In the genomic region with DNA sequence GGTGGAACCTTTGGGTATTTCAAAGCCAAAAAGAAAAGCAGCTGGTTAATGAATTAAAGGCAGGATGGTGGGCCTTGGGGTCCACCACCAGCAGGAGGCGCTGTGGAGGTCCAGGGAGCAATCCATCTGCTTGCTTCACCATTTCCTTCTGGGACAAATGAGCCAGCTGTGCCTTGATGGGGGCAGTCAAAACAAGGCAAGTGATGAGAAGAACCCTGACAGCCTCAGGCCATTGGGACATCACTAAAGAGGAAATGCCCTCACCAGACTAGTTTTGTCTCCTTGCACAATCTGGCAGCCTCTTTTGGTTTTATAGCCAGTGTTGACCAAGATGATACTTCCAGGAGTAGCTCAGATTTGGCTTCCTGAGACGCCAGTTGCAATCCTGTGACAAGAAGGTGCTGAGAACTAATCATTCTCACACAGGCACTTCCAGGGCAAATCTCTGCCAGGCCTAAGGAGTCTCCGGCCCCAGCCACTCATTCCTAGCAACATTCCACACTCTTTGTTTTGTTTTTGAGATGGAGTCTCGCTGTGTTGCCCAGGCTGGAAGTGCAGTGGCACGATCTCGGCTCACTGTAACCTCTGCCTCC, we compare ENCODE assay signal across 8 cellular contexts. TPM values are rescaled to one million over a fixed set of nuclear protein-coding genes. Genes with fewer than 3 reads are reported as not detected.
DNase-seq lines count a peak whose midpoint lies in the region; ATAC-seq and TF ChIP-seq lines count a peak whose summit lies in the region.

No MANE protein-coding gene starts in this region.

- TF ChIP-seq CTCF in BE2C (IDR thresholded peaks at IDR 0.05; ENCODE audit: low read depth, low read length): peak; percentile 69

- no peaks in the 10 kb centered on the region for H3K27me3 ChIP-seq in BE2C
- no peaks in the 10 kb centered on the region for H3K27me3 ChIP-seq in SJCRH30
- no peaks in the 10 kb centered on the region for H3K27me3 ChIP-seq in aorta (ENCODE audit: control insufficient read depth in 1 of 2, insufficient read depth in 2 of 2, low read length in 1 of 2)

- H3K27ac ChIP-seq in SJCRH30: no peak overlapping the region
- H3K27ac ChIP-seq in aorta (ENCODE audit: low read depth in 1 of 2, low read length in 2 of 2): peak overlapping the region in 1 of 2 donors; percentile 8

- H3K4me1 ChIP-seq in BE2C (no peaks in the 10 kb centered on the region), SJCRH30 (peaks cover 2% of the 10 kb centered on the region), aorta (ENCODE audit: control insufficient read depth in 1 of 2, insufficient read depth in 2 of 2, low read length in 2 of 2) (no peaks in the 10 kb centered on the region)

- DNase-seq in BE2C (peak; percentile 59), HCEC 1CT (peak; percentile 73), SJCRH30 (peak; percentile 65 to 78), cardiac septum (ENCODE audit: low spot score) (peak; percentile 80), renal cortical epithelial cell (ENCODE audit: low read depth) (peak; percentile 43), aorta (peak; percentile 85 to 93), SHP77 treated with DMSO at 0.1 percent for 48 hours (lab: John Stamatoyannopoulos, UW) (no peak)
- DNase-seq in activated naive CD4-positive, alpha-beta T cell treated with Interleukin-2 at 50 U/mL for 16 hours: peak; percentile 81

- H3K4me3 ChIP-seq in BE2C (ENCODE audit: low read depth, low read length) (no peak overlapping the region), SJCRH30 (no peak overlapping the region), aorta (ENCODE audit: low read length in 2 of 2) (no peak overlapping the region)

- H3K36me3 ChIP-seq in BE2C (no peaks in the 10 kb centered on the region), SJCRH30 (no peaks in the 10 kb centered on the region), aorta (ENCODE audit: control insufficient read depth in 1 of 2, insufficient read depth in 2 of 2, low read length in 1 of 2) (no peaks in the 10 kb centered on the region)

- intact Hi-C loops in cardiac septum (cut with DNase I): loop anchor here (10.0 kb wide), 1 partner anchor 220 kb away; no protein-coding TSS in a partner anchor
- intact Hi-C loops in aorta (cut with DNase I): loop anchor here in 1 of 2 donors (10.0 kb wide), 2 partner anchors 80 to 210 kb away; no protein-coding TSS in a partner anchor

- ATAC-seq in aorta (ENCODE audit: low FRiP score): peak; percentile 53

- WGBS in aorta, 2 donors: 49 to 61% methylated on average over 6 of the region's 6 CpGs

- H3K9me3 ChIP-seq in BE2C (no peaks in the 10 kb centered on the region), SJCRH30 (replicated peaks) (0 out of 2 replicates have a peak, but pooled peaks cover 4% of the 10 kb centered on the region), aorta (ENCODE audit: control insufficient read depth, low read length) (no peaks in the 10 kb centered on the region)

RNA-seq across cellular contexts. Expression of a gene that starts 38.2 kb away (rescaled TPM):
- 4.9 TPM for polyA plus RNA-seq in BE2C (2012; ENCODE audit: insufficient read depth, insufficient read length, low read depth)
- 102 and 120 TPM in 2 replicates for total RNA-seq in SJCRH30 (2014; rRNA removed; shearing (Covaris generic))
- 95.1 TPM for total RNA-seq in cardiac septum
- total RNA-seq in renal cortical epithelial cell: 37.8 and 81.4 TPM in 2 replicates
- total RNA-seq in aorta: 10 to 100 TPM; 19.5 to 41.3 TPM
- polyA plus RNA-seq in aorta: 10 to 100 TPM in 1 of 2 donors, 1 to 10 TPM in 1; 9.3 to 28.9 TPM
